In the genomic region with DNA sequence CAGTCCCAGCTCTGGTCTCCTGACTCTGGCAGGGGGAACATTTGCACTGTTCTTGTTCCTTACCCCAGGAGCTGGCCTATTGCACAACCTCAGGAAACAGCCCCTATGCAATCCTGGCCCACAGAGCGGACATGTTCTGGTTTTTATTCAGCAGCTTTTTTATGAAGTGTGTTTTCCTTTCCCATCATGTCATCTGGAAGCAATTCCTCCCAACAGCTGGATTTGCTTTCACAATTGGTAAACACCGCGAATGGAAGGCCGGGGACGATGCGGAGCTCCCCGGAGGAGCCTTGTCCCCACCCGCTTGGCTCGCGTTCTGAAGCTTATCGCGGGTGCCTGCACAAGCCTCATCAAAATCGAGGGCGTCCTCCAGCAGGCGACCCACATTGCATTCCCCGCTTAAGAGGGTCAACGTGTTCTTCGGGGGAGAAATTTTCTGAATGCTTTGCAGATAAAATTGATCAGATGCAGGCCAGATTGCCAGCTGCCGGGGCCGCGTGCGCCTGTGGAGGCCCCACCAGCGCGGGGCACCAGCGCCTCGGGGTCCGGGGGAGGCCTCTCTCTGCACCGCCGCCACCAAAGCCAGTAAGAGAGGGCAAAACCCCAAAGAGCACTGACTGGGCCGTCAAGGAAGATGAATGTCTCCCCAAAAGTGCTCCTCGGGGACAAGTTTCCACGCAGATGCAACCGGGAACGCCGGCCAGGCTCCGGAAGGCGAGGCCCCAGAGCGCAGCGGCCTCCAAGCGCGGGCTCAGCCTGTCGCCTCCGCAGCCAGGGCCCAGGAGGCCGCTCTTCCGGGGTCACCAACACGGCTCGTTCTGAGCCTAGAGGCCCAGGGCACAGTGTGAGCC, we compare ENCODE assay signal across 1 cellular context.
TF ChIP-seq lines count a peak whose summit lies in the region.

No MANE protein-coding gene starts in this region.

TF ChIP-seq in H1, 55 proteins besides CTCF, POLR2A, EP300 and RAD21:
- TF ChIP-seq POU5F1 (IDR thresholded peaks at IDR 0.05; ENCODE audit: low read depth, low read length) (no peak), TBP (IDR thresholded peaks at IDR 0.05; ENCODE audit: low read depth, low read length) (no peak), CEBPB (IDR thresholded peaks at IDR 0.05; ENCODE audit: low read depth, low read length) (peak; percentile 87)
